Comparison of ENCODE assay signal across 8 cellular contexts in the genomic region with DNA sequence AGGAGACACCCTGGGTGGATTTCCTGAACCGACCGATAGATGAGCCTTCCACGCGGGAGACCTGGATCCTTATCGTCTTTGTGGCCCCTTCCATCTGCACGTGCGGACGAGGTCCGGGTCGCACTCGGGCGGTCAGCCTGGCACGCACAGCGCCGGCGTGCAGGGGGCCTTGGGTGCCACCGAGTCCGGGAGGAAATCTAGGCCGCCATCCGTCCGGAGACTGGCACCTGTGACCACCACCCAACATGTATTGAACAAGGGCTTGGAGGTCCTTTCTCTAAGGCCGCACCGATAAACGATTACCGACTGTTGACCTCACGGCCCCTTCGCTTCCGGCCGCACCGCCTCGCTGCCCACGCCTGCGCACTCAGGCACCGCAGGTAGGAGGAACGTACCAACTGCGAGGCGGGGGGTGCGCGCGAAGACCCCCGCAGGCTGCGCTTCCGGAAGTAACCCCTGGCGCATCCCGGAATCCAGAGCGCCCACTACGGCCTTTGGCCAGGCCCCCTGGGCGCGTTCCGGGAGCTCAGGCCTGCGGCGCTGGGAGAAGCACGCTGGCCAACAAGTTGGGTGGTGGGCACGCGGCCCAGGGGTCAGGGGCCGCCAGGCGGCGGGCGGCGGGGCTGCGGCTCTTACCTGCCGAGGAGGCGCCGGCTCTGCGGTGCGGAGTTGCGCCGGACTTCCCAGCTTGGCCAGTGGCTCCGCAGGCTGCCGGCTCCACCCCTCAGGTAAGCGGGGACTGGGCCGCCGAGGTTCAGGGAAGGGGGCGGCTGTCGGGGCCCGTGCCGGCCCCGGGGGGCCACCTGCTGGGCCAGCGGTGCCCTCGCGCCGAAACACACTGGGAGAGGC. TPM values are rescaled to one million over a fixed set of nuclear protein-coding genes. Genes with fewer than 3 reads are reported as not detected.
A peak's percentile ranks its signal among the peaks of the same experiment; 100 is the strongest.
DNase-seq lines count a peak whose midpoint lies in the region; ATAC-seq lines count a peak whose summit lies in the region.

A gene (minus strand): TSS at position 713 of the 849 bp plus-strand sequence. CDS start 28,249 bp downstream, outside the sequence.
A gene with protein sequence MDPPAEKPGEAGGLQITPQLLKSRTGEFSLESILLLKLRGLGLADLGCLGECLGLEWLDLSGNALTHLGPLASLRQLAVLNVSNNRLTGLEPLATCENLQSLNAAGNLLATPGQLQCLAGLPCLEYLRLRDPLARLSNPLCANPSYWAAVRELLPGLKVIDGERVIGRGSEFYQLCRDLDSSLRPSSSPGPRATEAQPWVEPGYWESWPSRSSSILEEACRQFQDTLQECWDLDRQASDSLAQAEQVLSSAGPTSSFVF (plus strand): TSS at position 523 of the 849 bp plus-strand sequence. CDS start 13,507 bp downstream, outside the sequence.

- peaks cover 16% of the 10 kb centered on the region for H3K4me1 ChIP-seq in effector memory CD4-positive, alpha-beta T cell (ENCODE audit: control insufficient read depth, insufficient read depth, low read length, poor library complexity, severe bottlenecking)
- H3K4me1 ChIP-seq in mucosa of stomach (ENCODE audit: control insufficient read depth, insufficient read depth, low read length), result peaks cover 25% of the 10 kb centered on the region

- peak within 1 kb of the TSS; percentile 79 for H3K27ac ChIP-seq in effector memory CD4-positive, alpha-beta T cell (ENCODE audit: insufficient read depth, low read length, poor library complexity, severe bottlenecking)

- H3K9me3 ChIP-seq in effector memory CD4-positive, alpha-beta T cell (ENCODE audit: control insufficient read depth, low read length), result no peaks in the 10 kb centered on the region
- no peaks in the 10 kb centered on the region for H3K9me3 ChIP-seq in mucosa of stomach (ENCODE audit: control insufficient read depth, low read length)

- H3K36me3 Mint-ChIP-seq in activated CD4-positive, alpha-beta memory T cell treated with anti-CD3 and anti-CD28 coated beads for 36 hours, result peaks cover 50% of the 10 kb centered on the region
- H3K36me3 Mint-ChIP-seq in stimulated activated effector memory CD8-positive, alpha-beta T cell treated with anti-CD3 and anti-CD28 coated beads, Interleukin-12 subunit alpha, Interleukin-12 subunit beta, amount 100 ng/mL, for 72 hours, result peaks cover 70% of the 10 kb centered on the region

- H3K9ac ChIP-seq in mucosa of stomach (ENCODE audit: low read length), result peak within 1 kb of the TSS; percentile 95

- H3K4me3 Mint-ChIP-seq in activated CD4-positive, alpha-beta memory T cell treated with anti-CD3 and anti-CD28 coated beads for 36 hours, result peak within 1 kb of the TSS; percentile 97
- H3K4me3 Mint-ChIP-seq in stimulated activated effector memory CD8-positive, alpha-beta T cell treated with anti-CD3 and anti-CD28 coated beads, Interleukin-12 subunit alpha, Interleukin-12 subunit beta, amount 100 ng/mL, for 72 hours, result peak within 1 kb of the TSS; percentile 95

- H3K27ac Mint-ChIP-seq in activated CD4-positive, alpha-beta memory T cell treated with anti-CD3 and anti-CD28 coated beads for 36 hours, result peak within 1 kb of the TSS; percentile 100
- H3K27ac Mint-ChIP-seq in stimulated activated effector memory CD8-positive, alpha-beta T cell treated with anti-CD3 and anti-CD28 coated beads, Interleukin-12 subunit alpha, Interleukin-12 subunit beta, amount 100 ng/mL, for 72 hours, result peak within 1 kb of the TSS; percentile 99

- POLR2A ChIA-PET in activated CD4-positive, alpha-beta memory T cell treated with anti-CD3 and anti-CD28 coated beads for 36 hours (lab: Charles Lee), result interaction anchor here (1.0 to 1.8 kb wide), 6 partner anchors 15 to 124 kb away, joined by 3 to 4 read pairs (median 4); a partner anchor contains a TSS

- H3K4me3 ChIP-seq in effector memory CD4-positive, alpha-beta T cell (ENCODE audit: insufficient read depth, low read depth, low read length, poor library complexity, severe bottlenecking), result peak within 1 kb of the TSS; percentile 82
- peak within 1 kb of the TSS; percentile 82 for H3K4me3 ChIP-seq in mucosa of stomach (ENCODE audit: low read length)

- DNase-seq in NCI-H226, result peak; percentile 43
- DNase-seq in activated CD4-positive, alpha-beta memory T cell treated with anti-CD3 and anti-CD28 coated beads for 36 hours, result peak; percentile 79
- peak; percentile 15 to 40 (median 20) for DNase-seq in effector memory CD4-positive, alpha-beta T cell
- peak; percentile 54 to 87 for DNase-seq in stimulated activated effector memory CD8-positive, alpha-beta T cell treated with anti-CD3 and anti-CD28 coated beads, Interleukin-12 subunit alpha, Interleukin-12 subunit beta, amount 100 ng/mL, for 72 hours (ENCODE audit: low spot score in 2 of 2)
- no peak for DNase-seq in hippocampal formation (lab: John Stamatoyannopoulos, UW)

- no peaks in the 10 kb centered on the region for H3K27me3 Mint-ChIP-seq in activated CD4-positive, alpha-beta memory T cell treated with anti-CD3 and anti-CD28 coated beads for 36 hours

- CTCF ChIA-PET in activated CD4-positive, alpha-beta memory T cell treated with anti-CD3 and anti-CD28 coated beads for 36 hours (lab: Charles Lee), result no interaction called here

- intact Hi-C loops in activated CD4-positive, alpha-beta memory T cell treated with anti-CD3 and anti-CD28 coated beads for 36 hours (cut with micrococcal nuclease), result loop anchor here (1.0 to 5.0 kb wide), 9 partner anchors 34 to 451 kb away; a partner anchor contains a TSS

- ATAC-seq in GM18868 (IDR thresholded peaks at IDR 0.05; ENCODE audit: unreplicated experiment) (peak; percentile 49), HG03095 (IDR thresholded peaks at IDR 0.05; ENCODE audit: unreplicated experiment) (peak; percentile 56)
- ATAC-seq in stimulated activated effector memory CD8-positive, alpha-beta T cell treated with anti-CD3 and anti-CD28 coated beads, Interleukin-12 subunit alpha, Interleukin-12 subunit beta, amount 100 ng/mL, for 72 hours, result peak; percentile 55

- peaks cover 59% of the 10 kb centered on the region for H3K4me1 Mint-ChIP-seq in activated CD4-positive, alpha-beta memory T cell treated with anti-CD3 and anti-CD28 coated beads for 36 hours (ENCODE audit: low read depth)
- H3K4me1 Mint-ChIP-seq in stimulated activated effector memory CD8-positive, alpha-beta T cell treated with anti-CD3 and anti-CD28 coated beads, Interleukin-12 subunit alpha, Interleukin-12 subunit beta, amount 100 ng/mL, for 72 hours, result peaks cover 62% of the 10 kb centered on the region

- peaks cover 7% of the 10 kb centered on the region for H3K36me3 ChIP-seq in effector memory CD4-positive, alpha-beta T cell (ENCODE audit: control insufficient read depth, insufficient read depth, low read length)
- no peaks in the 10 kb centered on the region for H3K36me3 ChIP-seq in mucosa of stomach (ENCODE audit: control insufficient read depth, insufficient read depth, low read length)

- H3K27me3 ChIP-seq in effector memory CD4-positive, alpha-beta T cell (replicated peaks; ENCODE audit: control insufficient read depth, insufficient read depth, low read length, poor library complexity, severe bottlenecking), result no peaks in the 10 kb centered on the region
- H3K27me3 ChIP-seq in mucosa of stomach (ENCODE audit: control insufficient read depth, insufficient read depth, low read length), result no peaks in the 10 kb centered on the region

- no peaks in the 10 kb centered on the region for H3K9me3 Mint-ChIP-seq in activated CD4-positive, alpha-beta memory T cell treated with anti-CD3 and anti-CD28 coated beads for 36 hours
- no peaks in the 10 kb centered on the region for H3K9me3 Mint-ChIP-seq in stimulated activated effector memory CD8-positive, alpha-beta T cell treated with anti-CD3 and anti-CD28 coated beads, Interleukin-12 subunit alpha, Interleukin-12 subunit beta, amount 100 ng/mL, for 72 hours

RNA-seq across cellular contexts. Expression of the first gene that starts in this region (rescaled TPM):
- total RNA-seq in activated CD4-positive, alpha-beta memory T cell treated with anti-CD3 and anti-CD28 coated beads for 36 hours, result 1 to 10 TPM; 8.0 to 8.8 TPM

RNA-seq across cellular contexts. Expression of the second gene that starts in this region (rescaled TPM):
- total RNA-seq in activated CD4-positive, alpha-beta memory T cell treated with anti-CD3 and anti-CD28 coated beads for 36 hours, result 10 to 100 TPM; 26.1 to 27.1 TPM

Comparison
In these comparisons a context has a peak if more than half of its experiments do, and no peak if none do; other contexts are left out.
1. DNase-seq: peak in NCI-H226 (single experiment), activated CD4-positive, alpha-beta memory T cell treated with anti-CD3 and anti-CD28 coated beads for 36 hours (single experiment), effector memory CD4-positive, alpha-beta T cell (3 of 3) and stimulated activated effector memory CD8-positive, alpha-beta T cell treated with anti-CD3 and anti-CD28 coated beads, Interleukin-12 subunit alpha, Interleukin-12 subunit beta, amount 100 ng/mL, for 72 hours (2 of 2); none in hippocampal formation (0 of 2).
2. Peak in every context shown above with its lines, with median percentiles within 50 percentile points of each other: ATAC-seq.